1 cellular context compared by ENCODE assay signal in the genomic region with DNA sequence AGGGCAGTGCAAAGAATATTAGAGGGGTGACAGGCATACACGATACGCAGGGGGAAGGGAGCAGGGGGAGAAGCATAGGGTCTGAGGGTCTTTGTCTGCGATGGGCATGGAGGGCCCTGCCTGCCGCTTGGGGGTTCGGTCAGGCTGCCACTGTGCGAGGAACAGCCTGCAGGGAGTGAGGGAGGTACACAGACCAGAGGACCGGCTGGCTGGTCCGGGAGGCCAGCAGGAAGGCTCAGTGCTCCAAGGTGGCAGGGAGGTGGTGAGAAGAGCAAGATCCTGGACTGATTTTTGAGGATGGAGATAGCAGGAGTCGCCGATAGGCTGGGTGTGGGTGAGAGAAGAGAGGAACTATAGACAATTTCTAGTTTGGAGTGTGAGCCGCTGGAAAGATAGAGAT.
A peak's percentile ranks its signal among the peaks of the same experiment; 100 is the strongest.
TF ChIP-seq lines count a peak whose summit lies in the region.

No MANE protein-coding gene starts in this region.

TF ChIP-seq in HepG2, 621 proteins besides CTCF, POLR2A, EP300 and RAD21:
- TF ChIP-seq RBM22 (optimal IDR thresholded peaks at IDR 0.05; ENCODE audit: low read length) (peak; percentile 69), GATA4 (IDR thresholded peaks at IDR 0.05; ENCODE audit: borderline replicate concordance, low read depth) (no peak), AGO2 (optimal IDR thresholded peaks at IDR 0.05; ENCODE audit: low read depth, low read length) (peak; percentile 57)
